9 cellular contexts compared by ENCODE assay signal in the genomic region with DNA sequence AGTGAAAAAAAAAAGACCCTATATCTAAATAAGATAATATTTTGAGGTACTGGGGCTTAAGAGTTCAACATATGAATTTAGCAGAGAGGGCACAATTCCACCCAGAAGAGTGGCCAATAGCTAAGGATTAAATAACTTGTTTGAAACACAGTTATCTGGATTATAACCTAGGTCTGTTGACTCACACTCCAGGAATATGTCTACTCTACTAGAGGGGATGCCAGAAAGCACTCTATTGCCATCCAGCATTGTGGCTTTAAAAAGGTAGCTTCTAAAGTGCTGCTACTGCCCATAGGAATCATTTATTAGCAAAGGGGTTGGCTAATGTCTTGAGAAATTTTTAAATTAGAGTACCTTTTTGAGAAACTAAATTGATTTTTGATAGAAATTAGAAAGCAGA.
"Had no signal": no experiment of that assay in that cellular context is flagged by ENCODE, and none has a peak within 500 bp of the region (broad histone marks: within the 10 kb centered on the region; RNA-seq: fewer than 3 reads in every experiment).

No MANE protein-coding gene starts in this region.

- H3K4me3 ChIP-seq: GM23248, GM23338, HAP-1 had no signal

- H3K4me1 ChIP-seq: HAP-1 had no signal

- H3K9me3 ChIP-seq: HAP-1 had no signal

- ATAC-seq: GM23338, HCT116 had no signal

- H3K36me3 ChIP-seq: HAP-1 had no signal

- DNase-seq: GM23248, GOT3, H7, H9, HCEC 1CT, HFFc6 had no signal

- H3K27ac ChIP-seq: GM23248 had no signal
